13 cellular contexts compared by ENCODE assay signal in genomic region chr14:55514819-55515470, GRCh38.
DNase-seq lines count a peak whose midpoint lies in the region; ATAC-seq and TF ChIP-seq lines count a peak whose summit lies in the region.
"Had no signal": no experiment of that assay in that cellular context is flagged by ENCODE, and none has a peak within 500 bp of the region (broad histone marks: within the 10 kb centered on the region; RNA-seq: fewer than 3 reads in every experiment).

No MANE protein-coding gene starts in this region.

- peak overlapping the region; percentile 28 for H3K4me3 ChIP-seq in AG10803 (ENCODE audit: low read length)
- H3K4me3 ChIP-seq in ascending aorta, result no peak overlapping the region
- H3K4me3 ChIP-seq: lung had no signal

- no peaks in the 10 kb centered on the region for H3K4me1 ChIP-seq in ascending aorta

- ATAC-seq in HG02610 (IDR thresholded peaks at IDR 0.05; ENCODE audit: unreplicated experiment) (no peak), HG03457 (IDR thresholded peaks at IDR 0.05; ENCODE audit: unreplicated experiment) (no peak), GM18505 (IDR thresholded peaks at IDR 0.05; ENCODE audit: unreplicated experiment) (no peak)
- ATAC-seq: gastroesophageal sphincter had no signal

- H3K36me3 ChIP-seq in ascending aorta, result no peaks in the 10 kb centered on the region
- H3K36me3 ChIP-seq: gastroesophageal sphincter had no signal

- no peak overlapping the region for H3K27ac ChIP-seq in ascending aorta

- peak; percentile 65 for DNase-seq in AG10803 (ENCODE audit: low read depth)
- peak; percentile 42 for DNase-seq in NCI-H2227 (lab: John Stamatoyannopoulos, UW; ENCODE audit: unreplicated experiment)
- DNase-seq in dermis blood vessel endothelial cell, result peak; percentile 91
- peak; percentile 42 for DNase-seq in non-pigmented ciliary epithelial cell (ENCODE audit: low read depth)
- no peak for DNase-seq in ascending aorta (ENCODE audit: low spot score in 2 of 2)
- DNase-seq: activated T-cell treated with anti-CD3 and anti-CD28 coated beads for 4 hours; CD4-positive, CD25-positive, alpha-beta regulatory T cell; NCI-H1694 had no signal

- intact Hi-C loops in ascending aorta (cut with DNase I), result no loop called here

- no peak for TF ChIP-seq CTCF in AG10803 (conservative IDR thresholded peaks at IDR 0.05; ENCODE audit: low read length)
- TF ChIP-seq CTCF in ascending aorta (IDR thresholded peaks at IDR 0.05), result no peak

- H3K27me3 ChIP-seq in ascending aorta, result no peaks in the 10 kb centered on the region
- H3K27me3 ChIP-seq: gastroesophageal sphincter had no signal

- no peaks in the 10 kb centered on the region for H3K9me3 ChIP-seq in ascending aorta
- H3K9me3 ChIP-seq: gastroesophageal sphincter had no signal

- TF ChIP-seq POLR2A in GM18505 (IDR thresholded peaks at IDR 0.05; ENCODE audit: borderline replicate concordance, extremely low read depth, insufficient read depth, insufficient read length), result no peak

Comparison
In these comparisons a context has a peak if more than half of its experiments do, and no peak if none do; other contexts are left out.
1. DNase-seq: peak in AG10803 (single experiment), NCI-H2227 (single experiment), dermis blood vessel endothelial cell (single experiment) and non-pigmented ciliary epithelial cell (single experiment); none in ascending aorta (0 of 2).